In genomic region chr19:1267441-1268391, GRCh38 we compare ENCODE assay signal across 8 cellular contexts. TPM values are rescaled to one million over a fixed set of nuclear protein-coding genes. Genes with fewer than 3 reads are reported as not detected.
DNase-seq lines count a peak whose midpoint lies in the region; ATAC-seq and TF ChIP-seq lines count a peak whose summit lies in the region.

No MANE protein-coding gene starts in this region.

- no peak for TF ChIP-seq POLR2A in breast epithelium (IDR thresholded peaks at IDR 0.05)

- H3K79me2 ChIP-seq in ACC112 (ENCODE audit: control insufficient read depth, insufficient read depth, low read length, unreplicated experiment) = peaks cover 30% of the 10 kb centered on the region

- no peak overlapping the region for H2AFZ ChIP-seq in ACC112 (ENCODE audit: low read length, unreplicated experiment)

- DNase-seq in breast epithelium (ENCODE audit: low spot score in 2 of 2) (no peak), NK-92 (lab: John Stamatoyannopoulos, UW; ENCODE audit: unreplicated experiment) (no peak), SJCRH30 (no peak)
- DNase-seq in stimulated activated CD4-positive, alpha-beta T cell treated with anti-CD3 and anti-CD28 coated beads, Interleukin-4, amount 100 ng/mL, for 24 hours = no peak

- H3K9me3 ChIP-seq in breast epithelium (no peaks in the 10 kb centered on the region), muscle layer of duodenum (ENCODE audit: control insufficient read depth in 1 of 2, low read length in 2 of 2) (no peaks in the 10 kb centered on the region), SJCRH30 (replicated peaks) (no peaks in the 10 kb centered on the region)

- peaks cover 15% of the 10 kb centered on the region; the same call in 1 of the 2 replicates for H3K36me3 ChIP-seq in ACC112 (ENCODE audit: insufficient read depth, low read length)
- peaks cover 5% of the 10 kb centered on the region for H3K36me3 ChIP-seq in breast epithelium
- peaks cover 20 to 21% of the 10 kb centered on the region in 2 donors for H3K36me3 ChIP-seq in muscle layer of duodenum (ENCODE audit: control insufficient read depth in 1 of 2, insufficient read depth in 2 of 2, low read length in 2 of 2)
- peaks cover 13% of the 10 kb centered on the region for H3K36me3 ChIP-seq in SJCRH30

- H3K27ac ChIP-seq in ACC112 (ENCODE audit: low read depth, low read length) (peak overlapping the region; percentile 98; the same call in 1 of the 2 replicates), breast epithelium (peak overlapping the region; percentile 99 to 100), muscle layer of duodenum (ENCODE audit: low read length) (no peak overlapping the region), SJCRH30 (no peak overlapping the region)

- no peak for TF ChIP-seq CTCF in breast epithelium (IDR thresholded peaks at IDR 0.05)

- ATAC-seq in GM21737 (IDR thresholded peaks at IDR 0.05; ENCODE audit: unreplicated experiment) = no peak

- TF ChIP-seq EP300 in Ishikawa (IDR thresholded peaks at IDR 0.05; ENCODE audit: borderline replicate concordance) = no peak

- TF ChIP-seq RAD21 in Ishikawa (IDR thresholded peaks at IDR 0.05; ENCODE audit: low read depth) = no peak

- H3K4me3 ChIP-seq in ACC112 (ENCODE audit: low read depth, low read length) = peak overlapping the region; percentile 78
- peak overlapping the region in 2 of 3 donors; percentile 56 to 74 for H3K4me3 ChIP-seq in breast epithelium
- H3K4me3 ChIP-seq in muscle layer of duodenum (ENCODE audit: low read depth in 1 of 2, low read length in 2 of 2) = peak overlapping the region; percentile 37 to 61
- H3K4me3 ChIP-seq in SJCRH30 = no peak overlapping the region

- intact Hi-C loops in breast epithelium (cut with DNase I; ENCODE audit: low total_unique reads) = no loop called here

- H3K27me3 ChIP-seq in ACC112 (ENCODE audit: insufficient read depth, low read length) (no peaks in the 10 kb centered on the region), breast epithelium (no peaks in the 10 kb centered on the region), muscle layer of duodenum (ENCODE audit: low read depth, low read length) (no peaks in the 10 kb centered on the region), SJCRH30 (no peaks in the 10 kb centered on the region)

- H3K4me1 ChIP-seq in ACC112 (ENCODE audit: control insufficient read depth, insufficient read depth, low read length, unreplicated experiment) = peaks cover 53% of the 10 kb centered on the region
- peaks cover 41 to 58% of the 10 kb centered on the region in 2 donors for H3K4me1 ChIP-seq in breast epithelium
- peaks cover 26 to 69% of the 10 kb centered on the region in 2 donors for H3K4me1 ChIP-seq in muscle layer of duodenum (ENCODE audit: control insufficient read depth in 1 of 2, insufficient read depth in 2 of 2, low read length in 2 of 2)
- peaks cover 32% of the 10 kb centered on the region for H3K4me1 ChIP-seq in SJCRH30

TF ChIP-seq in Ishikawa, 13 proteins besides CTCF, POLR2A, EP300 and RAD21:
- no peak for TF ChIP-seq YY1 (IDR thresholded peaks at IDR 0.05; ENCODE audit: low read depth)
- TF ChIP-seq, protein P1, sequence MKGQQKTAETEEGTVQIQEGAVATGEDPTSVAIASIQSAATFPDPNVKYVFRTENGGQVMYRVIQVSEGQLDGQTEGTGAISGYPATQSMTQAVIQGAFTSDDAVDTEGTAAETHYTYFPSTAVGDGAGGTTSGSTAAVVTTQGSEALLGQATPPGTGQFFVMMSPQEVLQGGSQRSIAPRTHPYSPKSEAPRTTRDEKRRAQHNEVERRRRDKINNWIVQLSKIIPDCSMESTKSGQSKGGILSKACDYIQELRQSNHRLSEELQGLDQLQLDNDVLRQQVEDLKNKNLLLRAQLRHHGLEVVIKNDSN (IDR thresholded peaks at IDR 0.05) = no peak
- TF ChIP-seq, protein P2, sequence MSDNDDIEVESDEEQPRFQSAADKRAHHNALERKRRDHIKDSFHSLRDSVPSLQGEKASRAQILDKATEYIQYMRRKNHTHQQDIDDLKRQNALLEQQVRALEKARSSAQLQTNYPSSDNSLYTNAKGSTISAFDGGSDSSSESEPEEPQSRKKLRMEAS (IDR thresholded peaks at IDR 0.05) = no peak
- TF ChIP-seq TEAD4 (IDR thresholded peaks at IDR 0.05) = no peak
- TF ChIP-seq TAF1 (IDR thresholded peaks at IDR 0.05; ENCODE audit: low read depth) = 0 out of 2 replicates have a peak, but pooled peaks have one; percentile 27
- TF ChIP-seq REST (IDR thresholded peaks at IDR 0.05; ENCODE audit: low read depth) = no peak
- no peak for TF ChIP-seq TCF12 (IDR thresholded peaks at IDR 0.05; ENCODE audit: low read depth)
- peak; percentile 88 for TF ChIP-seq CEBPB (IDR thresholded peaks at IDR 0.05)
- TF ChIP-seq EGR1 (IDR thresholded peaks at IDR 0.05) = no peak
- no peak for TF ChIP-seq ZBTB7A (IDR thresholded peaks at IDR 0.05; ENCODE audit: low read depth)

RNA-seq across cellular contexts. Expression of gene CIRBP, which starts 1.4 kb away (rescaled TPM):
- 100 to 1,000 TPM; 458 to 758 (median 656) TPM for total RNA-seq in breast epithelium
- total RNA-seq in SJCRH30 (2014; rRNA removed; shearing (Covaris generic)) = 159 and 181 TPM in 2 replicates

RNA-seq across cellular contexts. Expression of gene FAM174C, which starts 7.6 kb away (rescaled TPM):
- total RNA-seq in breast epithelium = 10 to 100 TPM; 43.9 to 60.6 (median 53.1) TPM
- total RNA-seq in SJCRH30 (2014; rRNA removed; shearing (Covaris generic)) = 22.3 and 25.1 TPM in 2 replicates

RNA-seq across cellular contexts. Expression of gene EFNA2, which starts 18.0 kb away (rescaled TPM):
- total RNA-seq in breast epithelium = under 1 TPM in 1 of 3 donors, not detected in 2; 0.66 TPM
- total RNA-seq in SJCRH30 (2014; rRNA removed; shearing (Covaris generic)) = 1.0 and 2.8 TPM in 2 replicates

RNA-seq across cellular contexts. Expression of gene MIDN, which starts 19.3 kb away (rescaled TPM):
- total RNA-seq in breast epithelium = 10 to 100 TPM; 13.8 to 28.5 (median 22.4) TPM
- 9.1 TPM in 2 replicates for total RNA-seq in SJCRH30 (2014; rRNA removed; shearing (Covaris generic))

RNA-seq across cellular contexts. Expression of gene ATP5F1D, which starts 26.2 kb away (rescaled TPM):
- total RNA-seq in breast epithelium = 10 to 100 TPM; 47.6 to 64.9 (median 61.3) TPM
- total RNA-seq in SJCRH30 (2014; rRNA removed; shearing (Covaris generic)) = 25.5 and 32.2 TPM in 2 replicates

Comparison
In these comparisons a context has a peak if more than half of its experiments do, and no peak if none do; other contexts are left out.
1. H3K27ac ChIP-seq: peak in ACC112 (single experiment) and breast epithelium (2 of 2); none in muscle layer of duodenum (single experiment) and SJCRH30 (single experiment).